ENCODE assay signal across 17 cellular contexts in genomic region chr6:140269766-140270165, GRCh38.
DNase-seq lines count a peak whose midpoint lies in the region; ATAC-seq, FAIRE-seq and TF ChIP-seq lines count a peak whose summit lies in the region.
"Had no signal": no experiment of that assay in that cellular context is flagged by ENCODE, and none has a peak within 500 bp of the region (broad histone marks: within the 10 kb centered on the region; RNA-seq: fewer than 3 reads in every experiment).

No MANE protein-coding gene starts in this region.

- H3K9me2 ChIP-seq in Karpas-422 (replicated peaks; ENCODE audit: insufficient read depth, low read length), result no peaks in the 10 kb centered on the region

- H3K9me1 ChIP-seq in IMR-90 (ENCODE audit: insufficient read depth, low read length), result no peaks in the 10 kb centered on the region
- H3K9me1 ChIP-seq in keratinocyte (ENCODE audit: control insufficient read depth, extremely low read depth, insufficient read depth, low read length), result no peaks in the 10 kb centered on the region

- no peak overlapping the region for H2AK5ac ChIP-seq in IMR-90 (ENCODE audit: low read depth, low read length)

- H2AFZ ChIP-seq in IMR-90 (replicated peaks; ENCODE audit: low read length, poor library complexity) (no peak overlapping the region), mammary epithelial cell (ENCODE audit: low read depth, low read length) (peak overlapping the region; percentile 55), keratinocyte (ENCODE audit: control insufficient read depth, low read length) (peak overlapping the region; percentile 48), Karpas-422 (ENCODE audit: low read length) (no peak overlapping the region)
- H2AFZ ChIP-seq: neural progenitor cell had no signal

- POLR2A ChIA-PET in IMR-90 (lab: Charles Lee; ENCODE audit: unreplicated experiment), result no interaction called here

- DNase-seq in IMR-90, result no peak
- peak; percentile 74 for DNase-seq in mammary epithelial cell
- DNase-seq in keratinocyte (ENCODE audit: low read depth, low spot score), result no peak
- DNase-seq in sciatic nerve (ENCODE audit: low spot score), result no peak
- DNase-seq in Karpas-422, result no peak
- no peak for DNase-seq in ACHN
- DNase-seq: activated CD4-positive, alpha-beta T cell treated with anti-CD3 and anti-CD28 coated beads for 4 hours; C1 segment of cervical spinal cord; hippocampal formation; NCI-H1436; stimulated activated naive CD4-positive, alpha-beta T cell treated with Interleukin-2 at 50 U/mL for 16 hours had no signal

- no peak for TF ChIP-seq POLR2A in IMR-90 (IDR thresholded peaks at IDR 0.05; ENCODE audit: low read depth, low read length)

- FAIRE-seq in keratinocyte (lab: Jason Lieb, UNC), result peak; percentile 86

- H3K56ac ChIP-seq in IMR-90 (ENCODE audit: extremely low read depth, insufficient read depth, low read length), result no peak overlapping the region

- H3K4me2 ChIP-seq in IMR-90 (ENCODE audit: low read depth, low read length), result no peak overlapping the region
- peak overlapping the region; percentile 40 for H3K4me2 ChIP-seq in mammary epithelial cell (ENCODE audit: insufficient read depth, low read depth, low read length)
- H3K4me2 ChIP-seq in keratinocyte (ENCODE audit: control insufficient read depth, extremely low read depth, insufficient read depth, low read depth, low read length), result peak overlapping the region; percentile 29
- no peak overlapping the region for H3K4me2 ChIP-seq in Karpas-422 (ENCODE audit: low read depth, low read length, poor library complexity, severe bottlenecking)
- H3K4me2 ChIP-seq: neural progenitor cell had no signal

- H2BK120ac ChIP-seq in IMR-90 (ENCODE audit: low read depth, low read length), result no peak overlapping the region

- H4K20me1 ChIP-seq in IMR-90 (ENCODE audit: insufficient read depth, low read length) (no peaks in the 10 kb centered on the region), mammary epithelial cell (ENCODE audit: insufficient read depth, low read length) (no peaks in the 10 kb centered on the region), keratinocyte (ENCODE audit: control insufficient read depth, extremely low read depth, insufficient read depth, low read length) (no peaks in the 10 kb centered on the region), Karpas-422 (ENCODE audit: insufficient read depth, low read depth, low read length) (no peaks in the 10 kb centered on the region)

- H3K79me2 ChIP-seq in mammary epithelial cell (ENCODE audit: insufficient read depth, low read length) (no peaks in the 10 kb centered on the region), keratinocyte (ENCODE audit: control insufficient read depth, insufficient read depth, low read length) (no peaks in the 10 kb centered on the region), Karpas-422 (ENCODE audit: low read length) (no peaks in the 10 kb centered on the region)

- no peak for TF ChIP-seq RAD21 in IMR-90 (IDR thresholded peaks at IDR 0.05; ENCODE audit: low read length)

- TF ChIP-seq CTCF in IMR-90 (conservative IDR thresholded peaks at IDR 0.05; ENCODE audit: low read depth, low read length) (no peak), mammary epithelial cell (conservative IDR thresholded peaks at IDR 0.05 in 1 of 2, IDR thresholded peaks at IDR 0.05 in 1 of 2; ENCODE audit: extremely low read depth in 1 of 2, insufficient read depth in 1 of 2, low read depth in 1 of 2, low read length in 2 of 2) (no peak), keratinocyte (optimal IDR thresholded peaks at IDR 0.05 in 1 of 3, IDR thresholded peaks at IDR 0.05 in 1 of 3, conservative IDR thresholded peaks at IDR 0.05 in 1 of 3; ENCODE audit: extremely low read depth in 1 of 3, insufficient read depth in 2 of 3, low read length in 3 of 3) (no peak)

- no peak overlapping the region for H4K91ac ChIP-seq in IMR-90 (ENCODE audit: insufficient read depth, low read depth, low read length)

- H3K27ac ChIP-seq in IMR-90 (ENCODE audit: insufficient read depth, low read length) (no peak overlapping the region), mammary epithelial cell (ENCODE audit: insufficient read depth, low read depth, low read length) (no peak overlapping the region), keratinocyte (ENCODE audit: control insufficient read depth, insufficient read depth, low read length) (no peak overlapping the region), Karpas-422 (ENCODE audit: low read length) (no peak overlapping the region)
- H3K27ac ChIP-seq: neural progenitor cell, vagina had no signal

- H4K8ac ChIP-seq in IMR-90 (ENCODE audit: low read depth in 2 of 2, low read length in 2 of 2), result peak overlapping the region in 1 of 2 experiments; percentile 22; a peak in 2 of 4 replicates

- H3K23ac ChIP-seq in IMR-90 (ENCODE audit: low read depth, low read length), result no peak overlapping the region

- H3K4ac ChIP-seq in IMR-90 (ENCODE audit: low read depth, low read length), result no peak overlapping the region

- no peak overlapping the region for H2BK5ac ChIP-seq in IMR-90 (ENCODE audit: low read depth, low read length, poor library complexity, severe bottlenecking)

- H3K9me3 ChIP-seq in IMR-90 (ENCODE audit: control insufficient read depth, insufficient read depth, low read length) (no peaks in the 10 kb centered on the region), mammary epithelial cell (replicated peaks; ENCODE audit: insufficient read depth, low read length) (no peaks in the 10 kb centered on the region), keratinocyte (ENCODE audit: control insufficient read depth, low read depth, low read length) (no peaks in the 10 kb centered on the region), Karpas-422 (ENCODE audit: low read length) (no peaks in the 10 kb centered on the region)
- H3K9me3 ChIP-seq: vagina had no signal

- no peaks in the 10 kb centered on the region for H3K4me1 ChIP-seq in IMR-90 (ENCODE audit: control insufficient read depth, insufficient read depth, low read length)
- H3K4me1 ChIP-seq in mammary epithelial cell (ENCODE audit: insufficient read depth, low read length), result peaks cover 6% of the 10 kb centered on the region
- peaks cover 7% of the 10 kb centered on the region for H3K4me1 ChIP-seq in keratinocyte (ENCODE audit: control insufficient read depth, extremely low read depth, insufficient read depth, low read length)
- no peaks in the 10 kb centered on the region for H3K4me1 ChIP-seq in Karpas-422 (ENCODE audit: low read length)
- H3K4me1 ChIP-seq: vagina had no signal

- no peaks in the 10 kb centered on the region for H3K79me1 ChIP-seq in IMR-90 (ENCODE audit: low read depth in 1 of 2, low read length in 2 of 2)

- no peak overlapping the region for H3K18ac ChIP-seq in IMR-90 (ENCODE audit: low read depth, low read length)

- no peak overlapping the region for H2AK9ac ChIP-seq in IMR-90 (replicated peaks; ENCODE audit: low read depth, low read length, poor library complexity)

- H3K27me3 ChIP-seq in IMR-90 (ENCODE audit: control insufficient read depth, insufficient read depth, low read length) (no peaks in the 10 kb centered on the region), mammary epithelial cell (ENCODE audit: insufficient read depth, low read length) (no peaks in the 10 kb centered on the region), keratinocyte (ENCODE audit: control insufficient read depth, extremely low read depth, insufficient read depth, low read length) (no peaks in the 10 kb centered on the region), Karpas-422 (ENCODE audit: low read length) (no peaks in the 10 kb centered on the region)
- H3K27me3 ChIP-seq: neural progenitor cell, vagina had no signal

- no TSS peak for BruUV-seq in IMR-90 (replicated peaks; lab: Mats Ljungman, UMichigan)
- BruUV-seq in mammary epithelial cell (replicated peaks; lab: Mats Ljungman, UMichigan), result no TSS peak

- WGBS in IMR-90 (ENCODE audit: extremely low coverage in 2 of 2, insufficient read length in 1 of 2), 2 experiments, result no CpG with 5 or more reads among the region's 2 CpGs
- 6% methylated on average over 2 of the region's 2 CpGs for WGBS in mammary epithelial cell (ENCODE audit: low coverage, missing lambda C conversion rate)

- dilution Hi-C loops in IMR-90 (cut with HindIII; ENCODE audit: low sequenced_read_pairs, unreplicated experiment) (no loop called here), mammary epithelial cell (cut with HindIII; ENCODE audit: low sequenced_read_pairs) (no loop called here), keratinocyte (cut with MboI; ENCODE audit: extremely low pct_ligation_motif_present, low sequenced_read_pairs) (no loop called here)

- no peak overlapping the region; the same call in 1 of the 2 replicates for H4K5ac ChIP-seq in IMR-90 (ENCODE audit: low read depth, low read length)

- H3K9ac ChIP-seq in IMR-90 (ENCODE audit: low read depth, low read length) (no peak overlapping the region), mammary epithelial cell (ENCODE audit: insufficient read depth, low read length) (no peak overlapping the region), keratinocyte (ENCODE audit: control insufficient read depth, extremely low read depth, insufficient read depth, low read length) (no peak overlapping the region), Karpas-422 (ENCODE audit: low read length) (no peak overlapping the region)
- H3K9ac ChIP-seq: neural progenitor cell had no signal

- in situ Hi-C loops in IMR-90 (cut with MboI; ENCODE audit: low sequenced_read_pairs), result no loop called here
- in situ Hi-C loops in mammary epithelial cell (cut with MboI; ENCODE audit: low sequenced_read_pairs in 2 of 2), result no loop called here
- in situ Hi-C loops in ACHN (cut with HindIII; ENCODE audit: low pct_ligation_motif_present, low pct_unique_long_range_greater_than_20kb, low sequenced_read_pairs), result no loop called here

- CTCF ChIA-PET in IMR-90 (lab: Yijun Ruan, JAX), result no interaction called here
- CTCF ChIA-PET in mammary epithelial cell (lab: Charles Lee; ENCODE audit: low non-redundant PET), result no interaction called here

- intact Hi-C loops in IMR-90 (cut with micrococcal nuclease) (no loop called here), mammary epithelial cell (cut with micrococcal nuclease) (loop anchor here (10.0 kb wide), 2 partner anchors 215 to 895 kb away; partner anchors contain the start of gene CITED2), sciatic nerve (cut with DNase I) (no loop called here)

- H2BK20ac ChIP-seq in IMR-90 (ENCODE audit: low read depth, low read length), result no peak overlapping the region

- 0 out of 2 replicates have a peak overlapping the region, but pooled peaks have one; percentile 59 for H3K14ac ChIP-seq in IMR-90 (replicated peaks; ENCODE audit: low read depth, low read length)

- H3K4me3 ChIP-seq in IMR-90 (ENCODE audit: insufficient read depth, low read depth, low read length) (no peak overlapping the region), mammary epithelial cell (replicated peaks in 1 of 3; ENCODE audit: insufficient read depth in 1 of 3, low read depth in 2 of 3, low read length in 3 of 3) (no peak overlapping the region), keratinocyte (ENCODE audit: control insufficient read depth in 2 of 3, extremely low read depth in 1 of 3, insufficient read depth in 2 of 3, low read depth in 1 of 3, low read length in 3 of 3) (no peak overlapping the region), Karpas-422 (ENCODE audit: low read length) (no peak overlapping the region)
- H3K4me3 ChIP-seq: neural progenitor cell, skin epidermis, vagina had no signal

- no peaks in the 10 kb centered on the region for H3K36me3 ChIP-seq in IMR-90 (ENCODE audit: control insufficient read depth, insufficient read depth, low read length)
- no peaks in the 10 kb centered on the region for H3K36me3 ChIP-seq in mammary epithelial cell (ENCODE audit: insufficient read depth, low read length)
- H3K36me3 ChIP-seq in keratinocyte (ENCODE audit: control insufficient read depth in 2 of 2, extremely low read depth in 1 of 2, insufficient read depth in 2 of 2, low read length in 2 of 2), result no peaks in the 10 kb centered on the region
- H3K36me3 ChIP-seq in Karpas-422 (ENCODE audit: insufficient read depth, low read length), result no peaks in the 10 kb centered on the region
- H3K36me3 ChIP-seq: neural progenitor cell, vagina had no signal

- no peak for ATAC-seq in IMR-90 (ENCODE audit: low read depth)
- ATAC-seq in sciatic nerve, result peak; percentile 36
- no peak for ATAC-seq in HG02870 (IDR thresholded peaks at IDR 0.05; ENCODE audit: unreplicated experiment)
- ATAC-seq: activated naive CD4-positive, alpha-beta T cell treated with anti-CD3 and anti-CD28 coated beads, Interleukin-2, amount 50 U/mL, for 72 hours; left lobe of liver had no signal

- H2BK15ac ChIP-seq in IMR-90 (ENCODE audit: low read depth, low read length), result no peak overlapping the region

Comparison
In these comparisons a context has a peak if more than half of its experiments do, and no peak if none do; other contexts are left out.
1. H2AFZ ChIP-seq: peak in mammary epithelial cell (single experiment) and keratinocyte (single experiment); none in IMR-90 (single experiment) and Karpas-422 (single experiment).
2. H3K4me2 ChIP-seq: peak in mammary epithelial cell (single experiment) and keratinocyte (single experiment); none in IMR-90 (single experiment) and Karpas-422 (single experiment).